In the genomic region with DNA sequence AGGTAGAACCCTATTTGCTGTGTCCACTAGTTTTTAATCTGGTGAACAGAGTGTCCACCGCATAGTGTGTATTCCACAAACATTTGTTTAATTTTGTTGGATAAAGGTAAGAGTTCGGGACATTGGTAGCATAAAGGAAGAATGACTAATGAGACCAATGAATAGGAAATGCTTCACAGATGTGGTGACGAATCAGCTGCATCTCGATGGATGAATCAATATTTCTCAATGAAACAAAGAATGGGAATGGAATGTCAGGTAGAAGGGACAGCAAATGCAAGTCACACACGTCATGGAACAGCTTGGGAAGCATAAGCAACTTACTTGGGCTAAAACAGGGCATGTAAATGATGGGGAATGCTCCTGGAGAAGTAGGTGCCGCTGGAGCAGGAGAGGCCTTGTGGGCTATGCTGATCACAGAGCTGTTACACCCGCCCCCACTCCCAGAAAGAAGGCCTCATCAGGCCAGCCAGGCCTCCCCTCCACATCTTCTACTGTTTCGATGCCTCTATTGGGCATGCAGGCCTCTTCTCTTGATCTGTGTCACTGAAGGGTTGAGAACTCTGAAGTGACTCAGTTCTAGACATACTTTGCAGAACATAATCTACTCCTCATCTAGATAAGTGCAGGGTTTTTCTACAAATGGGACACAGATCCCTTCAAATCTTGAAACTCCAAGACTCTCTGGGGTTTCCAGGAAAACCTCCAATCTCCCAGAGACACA, we compare ENCODE assay signal across 16 cellular contexts.
DNase-seq lines count a peak whose midpoint lies in the region; ATAC-seq lines count a peak whose summit lies in the region.
"Had no signal": no experiment of that assay in that cellular context is flagged by ENCODE, and none has a peak within 500 bp of the region (broad histone marks: within the 10 kb centered on the region; RNA-seq: fewer than 3 reads in every experiment).

No MANE protein-coding gene starts in this region.

- H3K36me3 ChIP-seq in CD4-positive, alpha-beta memory T cell (ENCODE audit: insufficient read depth, low read length), result no peaks in the 10 kb centered on the region
- H3K36me3 ChIP-seq: left ventricle myocardium inferior, right atrium auricular region had no signal

- CTCF ChIA-PET in CD4-positive, alpha-beta memory T cell (lab: Charles Lee; ENCODE audit: partially characterized antibody), result interaction anchor here (0.6 kb wide), 1 partner anchor 10 kb away, joined by 4 read pairs; no protein-coding TSS in a partner anchor

- no peaks in the 10 kb centered on the region for H3K4me1 ChIP-seq in CD4-positive, alpha-beta memory T cell (ENCODE audit: insufficient read depth, low read length)
- H3K4me1 ChIP-seq: right atrium auricular region had no signal

- H3K27me3 ChIP-seq in CD4-positive, alpha-beta memory T cell (ENCODE audit: insufficient read depth, low read length), result no peaks in the 10 kb centered on the region
- H3K27me3 ChIP-seq: right atrium auricular region had no signal

- no peaks in the 10 kb centered on the region for H3K27me3 Mint-ChIP-seq in activated naive CD8-positive, alpha-beta T cell treated with anti-CD3 and anti-CD28 coated beads, Interleukin-2, amount 50 U/mL, for 24 hours
- no peaks in the 10 kb centered on the region for H3K27me3 Mint-ChIP-seq in activated naive CD8-positive, alpha-beta T cell treated with anti-CD3 and anti-CD28 coated beads for 36 hours
- no peaks in the 10 kb centered on the region for H3K27me3 Mint-ChIP-seq in CD4-positive, alpha-beta memory T cell

- H3K9me3 Mint-ChIP-seq in activated naive CD8-positive, alpha-beta T cell treated with anti-CD3 and anti-CD28 coated beads, Interleukin-2, amount 50 U/mL, for 24 hours, result no peaks in the 10 kb centered on the region
- H3K9me3 Mint-ChIP-seq in activated naive CD8-positive, alpha-beta T cell treated with anti-CD3 and anti-CD28 coated beads for 36 hours, result peaks cover 1% of the 10 kb centered on the region
- peaks cover 0 to 4% (median 1%) of the 10 kb centered on the region in 8 donors for H3K9me3 Mint-ChIP-seq in CD4-positive, alpha-beta memory T cell

- no peak overlapping the region for H3K27ac Mint-ChIP-seq in activated naive CD8-positive, alpha-beta T cell treated with anti-CD3 and anti-CD28 coated beads, Interleukin-2, amount 50 U/mL, for 24 hours
- no peak overlapping the region for H3K27ac Mint-ChIP-seq in activated naive CD8-positive, alpha-beta T cell treated with anti-CD3 and anti-CD28 coated beads for 36 hours
- peak overlapping the region in 1 of 7 donors; percentile 3 for H3K27ac Mint-ChIP-seq in CD4-positive, alpha-beta memory T cell

- H3K36me3 Mint-ChIP-seq in activated naive CD8-positive, alpha-beta T cell treated with anti-CD3 and anti-CD28 coated beads, Interleukin-2, amount 50 U/mL, for 24 hours (ENCODE audit: low read depth), result no peaks in the 10 kb centered on the region
- H3K36me3 Mint-ChIP-seq in activated naive CD8-positive, alpha-beta T cell treated with anti-CD3 and anti-CD28 coated beads for 36 hours, result no peaks in the 10 kb centered on the region
- no peaks in the 10 kb centered on the region for H3K36me3 Mint-ChIP-seq in CD4-positive, alpha-beta memory T cell

- no peak for DNase-seq in activated naive CD8-positive, alpha-beta T cell treated with anti-CD3 and anti-CD28 coated beads, Interleukin-2, amount 50 U/mL, for 24 hours
- DNase-seq in activated naive CD8-positive, alpha-beta T cell treated with anti-CD3 and anti-CD28 coated beads for 36 hours, result no peak
- DNase-seq in HT1080 (ENCODE audit: low read depth), result peak; percentile 92
- DNase-seq in dermis microvascular lymphatic vessel endothelial cell (ENCODE audit: low read depth in 2 of 2), result peak; percentile 47 to 79
- peak; percentile 53 for DNase-seq in pulmonary artery endothelial cell (ENCODE audit: low read depth, low spot score)
- DNase-seq in CD4-positive, alpha-beta memory T cell, result no peak
- DNase-seq in hypothalamus (lab: John Stamatoyannopoulos, UW), result no peak
- DNase-seq: Karpas-422, left ventricle myocardium inferior, NCI-H1105 treated with DMSO at 0.1 percent for 48 hours, NCI-H748 treated with DMSO at 0.1 percent for 48 hours, PC-9 had no signal

- H3K9me3 ChIP-seq in CD4-positive, alpha-beta memory T cell (ENCODE audit: control insufficient read depth in 1 of 2, low read length in 2 of 2), result no peaks in the 10 kb centered on the region

- no peak overlapping the region for H3K4me3 ChIP-seq in CD4-positive, alpha-beta memory T cell (ENCODE audit: low read length in 2 of 2)
- H3K4me3 ChIP-seq: GM12878, left ventricle myocardium inferior, PC-9, right atrium auricular region had no signal

- intact Hi-C loops in CD4-positive, alpha-beta memory T cell (cut with micrococcal nuclease), result no loop called here

- peak; percentile 40 for ATAC-seq in activated naive CD8-positive, alpha-beta T cell treated with anti-CD3 and anti-CD28 coated beads, Interleukin-2, amount 50 U/mL, for 24 hours
- no peak for ATAC-seq in HG03025 (IDR thresholded peaks at IDR 0.05; ENCODE audit: low FRiP score, unreplicated experiment)
- ATAC-seq: GM12878, SK-N-SH treated with all-trans-retinoic acid at 6 μM for 48 hours had no signal

- no peak overlapping the region for H3K4me3 Mint-ChIP-seq in activated naive CD8-positive, alpha-beta T cell treated with anti-CD3 and anti-CD28 coated beads, Interleukin-2, amount 50 U/mL, for 24 hours
- H3K4me3 Mint-ChIP-seq in activated naive CD8-positive, alpha-beta T cell treated with anti-CD3 and anti-CD28 coated beads for 36 hours, result no peak overlapping the region
- H3K4me3 Mint-ChIP-seq in CD4-positive, alpha-beta memory T cell, result no peak overlapping the region

- POLR2A ChIA-PET in CD4-positive, alpha-beta memory T cell (lab: Charles Lee; ENCODE audit: partially characterized antibody), result no interaction called here

- H3K27ac ChIP-seq in CD4-positive, alpha-beta memory T cell (ENCODE audit: low read depth, low read length), result no peak overlapping the region
- H3K27ac ChIP-seq: left ventricle myocardium inferior, PC-9, right atrium auricular region had no signal

- no peaks in the 10 kb centered on the region for H3K4me1 Mint-ChIP-seq in activated naive CD8-positive, alpha-beta T cell treated with anti-CD3 and anti-CD28 coated beads, Interleukin-2, amount 50 U/mL, for 24 hours
- no peaks in the 10 kb centered on the region for H3K4me1 Mint-ChIP-seq in activated naive CD8-positive, alpha-beta T cell treated with anti-CD3 and anti-CD28 coated beads for 36 hours
- H3K4me1 Mint-ChIP-seq in CD4-positive, alpha-beta memory T cell, result peaks cover 0 to 11% (median 3%) of the 10 kb centered on the region in 4 donors

Comparison
In these comparisons a context has a peak if more than half of its experiments do, and no peak if none do; other contexts are left out.
1. DNase-seq: peak in HT1080 (single experiment), dermis microvascular lymphatic vessel endothelial cell (2 of 2) and pulmonary artery endothelial cell (single experiment); none in activated naive CD8-positive, alpha-beta T cell treated with anti-CD3 and anti-CD28 coated beads, Interleukin-2, amount 50 U/mL, for 24 hours (single experiment), activated naive CD8-positive, alpha-beta T cell treated with anti-CD3 and anti-CD28 coated beads for 36 hours (single experiment), CD4-positive, alpha-beta memory T cell (0 of 5) and hypothalamus (0 of 51).